ENCODE assay signal across 1 cellular context in the genomic region with DNA sequence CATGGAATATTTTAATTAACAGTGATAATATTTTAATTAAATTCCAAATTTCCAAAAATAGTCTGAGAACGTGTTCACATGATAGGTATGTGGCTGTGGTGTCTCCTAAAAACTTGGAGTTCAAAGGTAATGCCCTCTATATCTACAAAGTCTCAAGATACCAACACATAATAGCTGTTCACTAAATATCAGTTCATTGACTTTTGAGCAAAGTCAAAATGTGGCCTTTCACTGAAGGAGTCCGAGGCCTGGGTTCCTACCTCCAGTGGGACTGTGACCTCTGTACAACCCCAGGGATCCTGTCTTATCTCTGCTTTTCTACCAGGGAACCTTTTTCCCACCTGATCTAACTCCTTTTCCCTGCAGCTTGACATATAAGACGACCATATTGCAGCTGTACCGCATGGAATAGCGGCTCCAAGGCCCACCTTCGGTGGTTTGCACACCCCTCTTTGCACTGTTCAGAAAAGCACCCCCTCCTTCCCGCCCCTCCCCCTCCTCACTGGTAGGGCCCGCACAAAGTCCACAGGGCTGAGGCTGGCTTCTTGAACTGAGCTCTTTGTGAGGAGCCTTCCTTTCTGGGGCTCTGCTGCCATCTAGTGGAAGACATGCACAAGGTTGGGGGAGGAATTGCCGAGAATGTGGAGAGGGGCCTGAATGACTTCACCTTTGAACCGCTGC.
TF ChIP-seq lines count a peak whose summit lies in the region.

No MANE protein-coding gene starts in this region.

TF ChIP-seq in HEK293, 187 proteins besides CTCF, POLR2A, EP300 and RAD21 (continued from another document and continues in another):
- TF ChIP-seq, protein P1, sequence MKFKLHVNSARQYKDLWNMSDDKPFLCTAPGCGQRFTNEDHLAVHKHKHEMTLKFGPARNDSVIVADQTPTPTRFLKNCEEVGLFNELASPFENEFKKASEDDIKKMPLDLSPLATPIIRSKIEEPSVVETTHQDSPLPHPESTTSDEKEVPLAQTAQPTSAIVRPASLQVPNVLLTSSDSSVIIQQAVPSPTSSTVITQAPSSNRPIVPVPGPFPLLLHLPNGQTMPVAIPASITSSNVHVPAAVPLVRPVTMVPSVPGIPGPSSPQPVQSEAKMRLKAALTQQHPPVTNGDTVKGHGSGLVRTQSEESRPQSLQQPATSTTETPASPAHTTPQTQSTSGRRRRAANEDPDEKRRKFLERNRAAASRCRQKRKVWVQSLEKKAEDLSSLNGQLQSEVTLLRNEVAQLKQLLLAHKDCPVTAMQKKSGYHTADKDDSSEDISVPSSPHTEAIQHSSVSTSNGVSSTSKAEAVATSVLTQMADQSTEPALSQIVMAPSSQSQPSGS (tag by site-specific recombination; IDR thresholded peaks at IDR 0.05; ENCODE audit: low read depth) = peak; percentile 75; the same call in 1 of the 2 replicates
- TF ChIP-seq ZNF792 (tag by site-specific recombination; IDR thresholded peaks at IDR 0.05) (no peak), ZNF76 (tag by site-specific recombination; IDR thresholded peaks at IDR 0.05; ENCODE audit: borderline replicate concordance, low read depth) (0 out of 2 replicates have a peak, but pooled peaks have one; percentile 31), ZSCAN23 (tag by site-specific recombination; IDR thresholded peaks at IDR 0.05) (no peak), ZFP37 (tag by site-specific recombination; IDR thresholded peaks at IDR 0.05) (0 out of 2 replicates have a peak, but pooled peaks have one; percentile 67), YY2 (tag by site-specific recombination; IDR thresholded peaks at IDR 0.05) (no peak), ZNF48 (tag by site-specific recombination; IDR thresholded peaks at IDR 0.05) (no peak), ZFP3 (tag by site-specific recombination; IDR thresholded peaks at IDR 0.05; ENCODE audit: low read depth) (no peak), ZNF677 (tag by site-specific recombination; IDR thresholded peaks at IDR 0.05) (no peak), KLF10 (tag by site-specific recombination; IDR thresholded peaks at IDR 0.05) (peak; percentile 79), ZNF121 (tag by site-specific recombination; IDR thresholded peaks at IDR 0.05) (peak; percentile 96), ZNF664 (tag by site-specific recombination; IDR thresholded peaks at IDR 0.05) (peak; percentile 94; the same call in 1 of the 2 replicates), ZNF776 (tag by site-specific recombination; IDR thresholded peaks at IDR 0.05; ENCODE audit: borderline replicate concordance) (no peak), ZNF366 (tag by site-specific recombination; conservative IDR thresholded peaks at IDR 0.05) (0 out of 2 replicates have a peak, but pooled peaks have one; percentile 61), ZNF621 (tag by site-specific recombination; IDR thresholded peaks at IDR 0.05) (no peak), SALL2 (tag by site-specific recombination; IDR thresholded peaks at IDR 0.05; ENCODE audit: borderline replicate concordance) (no peak), ZNF571 (tag by site-specific recombination; IDR thresholded peaks at IDR 0.05) (no peak), ZNF184 (tag by site-specific recombination; IDR thresholded peaks at IDR 0.05) (peak; percentile 76), ZBTB48 (tag by site-specific recombination; IDR thresholded peaks at IDR 0.05) (peak; percentile 84), ZNF311 (tag by site-specific recombination; IDR thresholded peaks at IDR 0.05; ENCODE audit: borderline replicate concordance) (no peak), OVOL3 (tag by site-specific recombination; IDR thresholded peaks at IDR 0.05) (no peak), FEZF1 (tag by site-specific recombination; IDR thresholded peaks at IDR 0.05) (no peak), EGR2 (tag by site-specific recombination; IDR thresholded peaks at IDR 0.05; ENCODE audit: low read depth) (0 out of 2 replicates have a peak, but pooled peaks have one; percentile 14), ZBTB8A (tag by site-specific recombination; IDR thresholded peaks at IDR 0.05) (peak; percentile 65), ZNF169 (tag by site-specific recombination; IDR thresholded peaks at IDR 0.05) (no peak), TRIM28 (IDR thresholded peaks at IDR 0.05; ENCODE audit: borderline replicate concordance, low read length) (no peak), ZNF341 (tag by site-specific recombination; IDR thresholded peaks at IDR 0.05; ENCODE audit: low read depth) (peak; percentile 22; the same call in 1 of the 2 replicates), KLF8 (tag by site-specific recombination; IDR thresholded peaks at IDR 0.05) (peak; percentile 83), ZBTB17 (tag by site-specific recombination; IDR thresholded peaks at IDR 0.05) (peak; percentile 83), SP7 (tag by site-specific recombination; IDR thresholded peaks at IDR 0.05) (peak; percentile 79), SP3 (tag by site-specific recombination; IDR thresholded peaks at IDR 0.05) (0 out of 2 replicates have a peak, but pooled peaks have one; percentile 23), ZNF629 (tag by site-specific recombination; IDR thresholded peaks at IDR 0.05) (peak; percentile 76), HOXD13 (CRISPR knock-in tag; IDR thresholded peaks at IDR 0.05; ENCODE audit: borderline replicate concordance) (no peak), ZNF701 (tag by site-specific recombination; IDR thresholded peaks at IDR 0.05) (no peak), ZNF211 (tag by site-specific recombination; IDR thresholded peaks at IDR 0.05; ENCODE audit: low read depth) (no peak)
- TF ChIP-seq, protein P2, sequence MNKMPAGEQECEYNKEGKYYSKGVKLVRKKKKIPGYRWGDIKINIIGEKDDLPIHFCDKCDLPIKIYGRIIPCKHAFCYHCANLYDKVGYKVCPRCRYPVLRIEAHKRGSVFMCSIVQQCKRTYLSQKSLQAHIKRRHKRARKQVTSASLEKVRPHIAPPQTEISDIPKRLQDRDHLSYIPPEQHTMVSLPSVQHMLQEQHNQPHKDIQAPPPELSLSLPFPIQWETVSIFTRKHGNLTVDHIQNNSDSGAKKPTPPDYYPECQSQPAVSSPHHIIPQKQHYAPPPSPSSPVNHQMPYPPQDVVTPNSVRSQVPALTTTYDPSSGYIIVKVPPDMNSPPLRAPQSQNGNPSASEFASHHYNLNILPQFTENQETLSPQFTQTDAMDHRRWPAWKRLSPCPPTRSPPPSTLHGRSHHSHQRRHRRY (tag by site-specific recombination; IDR thresholded peaks at IDR 0.05) = no peak
- TF ChIP-seq, protein P3, sequence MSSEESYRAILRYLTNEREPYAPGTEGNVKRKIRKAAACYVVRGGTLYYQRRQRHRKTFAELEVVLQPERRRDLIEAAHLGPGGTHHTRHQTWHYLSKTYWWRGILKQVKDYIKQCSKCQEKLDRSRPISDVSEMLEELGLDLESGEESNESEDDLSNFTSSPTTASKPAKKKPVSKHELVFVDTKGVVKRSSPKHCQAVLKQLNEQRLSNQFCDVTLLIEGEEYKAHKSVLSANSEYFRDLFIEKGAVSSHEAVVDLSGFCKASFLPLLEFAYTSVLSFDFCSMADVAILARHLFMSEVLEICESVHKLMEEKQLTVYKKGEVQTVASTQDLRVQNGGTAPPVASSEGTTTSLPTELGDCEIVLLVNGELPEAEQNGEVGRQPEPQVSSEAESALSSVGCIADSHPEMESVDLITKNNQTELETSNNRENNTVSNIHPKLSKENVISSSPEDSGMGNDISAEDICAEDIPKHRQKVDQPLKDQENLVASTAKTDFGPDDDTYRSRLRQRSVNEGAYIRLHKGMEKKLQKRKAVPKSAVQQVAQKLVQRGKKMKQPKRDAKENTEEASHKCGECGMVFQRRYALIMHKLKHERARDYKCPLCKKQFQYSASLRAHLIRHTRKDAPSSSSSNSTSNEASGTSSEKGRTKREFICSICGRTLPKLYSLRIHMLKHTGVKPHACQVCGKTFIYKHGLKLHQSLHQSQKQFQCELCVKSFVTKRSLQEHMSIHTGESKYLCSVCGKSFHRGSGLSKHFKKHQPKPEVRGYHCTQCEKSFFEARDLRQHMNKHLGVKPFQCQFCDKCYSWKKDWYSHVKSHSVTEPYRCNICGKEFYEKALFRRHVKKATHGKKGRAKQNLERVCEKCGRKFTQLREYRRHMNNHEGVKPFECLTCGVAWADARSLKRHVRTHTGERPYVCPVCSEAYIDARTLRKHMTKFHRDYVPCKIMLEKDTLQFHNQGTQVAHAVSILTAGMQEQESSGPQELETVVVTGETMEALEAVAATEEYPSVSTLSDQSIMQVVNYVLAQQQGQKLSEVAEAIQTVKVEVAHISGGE (tag by site-specific recombination; conservative IDR thresholded peaks at IDR 0.05; ENCODE audit: low read depth) = peak; percentile 28
- TF ChIP-seq, protein P4, sequence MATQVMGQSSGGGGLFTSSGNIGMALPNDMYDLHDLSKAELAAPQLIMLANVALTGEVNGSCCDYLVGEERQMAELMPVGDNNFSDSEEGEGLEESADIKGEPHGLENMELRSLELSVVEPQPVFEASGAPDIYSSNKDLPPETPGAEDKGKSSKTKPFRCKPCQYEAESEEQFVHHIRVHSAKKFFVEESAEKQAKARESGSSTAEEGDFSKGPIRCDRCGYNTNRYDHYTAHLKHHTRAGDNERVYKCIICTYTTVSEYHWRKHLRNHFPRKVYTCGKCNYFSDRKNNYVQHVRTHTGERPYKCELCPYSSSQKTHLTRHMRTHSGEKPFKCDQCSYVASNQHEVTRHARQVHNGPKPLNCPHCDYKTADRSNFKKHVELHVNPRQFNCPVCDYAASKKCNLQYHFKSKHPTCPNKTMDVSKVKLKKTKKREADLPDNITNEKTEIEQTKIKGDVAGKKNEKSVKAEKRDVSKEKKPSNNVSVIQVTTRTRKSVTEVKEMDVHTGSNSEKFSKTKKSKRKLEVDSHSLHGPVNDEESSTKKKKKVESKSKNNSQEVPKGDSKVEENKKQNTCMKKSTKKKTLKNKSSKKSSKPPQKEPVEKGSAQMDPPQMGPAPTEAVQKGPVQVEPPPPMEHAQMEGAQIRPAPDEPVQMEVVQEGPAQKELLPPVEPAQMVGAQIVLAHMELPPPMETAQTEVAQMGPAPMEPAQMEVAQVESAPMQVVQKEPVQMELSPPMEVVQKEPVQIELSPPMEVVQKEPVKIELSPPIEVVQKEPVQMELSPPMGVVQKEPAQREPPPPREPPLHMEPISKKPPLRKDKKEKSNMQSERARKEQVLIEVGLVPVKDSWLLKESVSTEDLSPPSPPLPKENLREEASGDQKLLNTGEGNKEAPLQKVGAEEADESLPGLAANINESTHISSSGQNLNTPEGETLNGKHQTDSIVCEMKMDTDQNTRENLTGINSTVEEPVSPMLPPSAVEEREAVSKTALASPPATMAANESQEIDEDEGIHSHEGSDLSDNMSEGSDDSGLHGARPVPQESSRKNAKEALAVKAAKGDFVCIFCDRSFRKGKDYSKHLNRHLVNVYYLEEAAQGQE (tag by site-specific recombination; IDR thresholded peaks at IDR 0.05) = no peak
- TF ChIP-seq, protein P5, sequence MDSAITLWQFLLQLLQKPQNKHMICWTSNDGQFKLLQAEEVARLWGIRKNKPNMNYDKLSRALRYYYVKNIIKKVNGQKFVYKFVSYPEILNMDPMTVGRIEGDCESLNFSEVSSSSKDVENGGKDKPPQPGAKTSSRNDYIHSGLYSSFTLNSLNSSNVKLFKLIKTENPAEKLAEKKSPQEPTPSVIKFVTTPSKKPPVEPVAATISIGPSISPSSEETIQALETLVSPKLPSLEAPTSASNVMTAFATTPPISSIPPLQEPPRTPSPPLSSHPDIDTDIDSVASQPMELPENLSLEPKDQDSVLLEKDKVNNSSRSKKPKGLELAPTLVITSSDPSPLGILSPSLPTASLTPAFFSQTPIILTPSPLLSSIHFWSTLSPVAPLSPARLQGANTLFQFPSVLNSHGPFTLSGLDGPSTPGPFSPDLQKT (IDR thresholded peaks at IDR 0.05; ENCODE audit: borderline replicate concordance, low read depth, low read length) = no peak
- TF ChIP-seq, protein P6, sequence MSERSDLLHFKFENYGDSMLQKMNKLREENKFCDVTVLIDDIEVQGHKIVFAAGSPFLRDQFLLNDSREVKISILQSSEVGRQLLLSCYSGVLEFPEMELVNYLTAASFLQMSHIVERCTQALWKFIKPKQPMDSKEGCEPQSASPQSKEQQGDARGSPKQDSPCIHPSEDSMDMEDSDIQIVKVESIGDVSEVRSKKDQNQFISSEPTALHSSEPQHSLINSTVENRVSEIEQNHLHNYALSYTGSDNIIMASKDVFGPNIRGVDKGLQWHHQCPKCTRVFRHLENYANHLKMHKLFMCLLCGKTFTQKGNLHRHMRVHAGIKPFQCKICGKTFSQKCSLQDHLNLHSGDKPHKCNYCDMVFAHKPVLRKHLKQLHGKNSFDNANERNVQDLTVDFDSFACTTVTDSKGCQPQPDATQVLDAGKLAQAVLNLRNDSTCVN (tag by site-specific recombination; optimal IDR thresholded peaks at IDR 0.05) = peak; percentile 13
- TF ChIP-seq, protein P7, sequence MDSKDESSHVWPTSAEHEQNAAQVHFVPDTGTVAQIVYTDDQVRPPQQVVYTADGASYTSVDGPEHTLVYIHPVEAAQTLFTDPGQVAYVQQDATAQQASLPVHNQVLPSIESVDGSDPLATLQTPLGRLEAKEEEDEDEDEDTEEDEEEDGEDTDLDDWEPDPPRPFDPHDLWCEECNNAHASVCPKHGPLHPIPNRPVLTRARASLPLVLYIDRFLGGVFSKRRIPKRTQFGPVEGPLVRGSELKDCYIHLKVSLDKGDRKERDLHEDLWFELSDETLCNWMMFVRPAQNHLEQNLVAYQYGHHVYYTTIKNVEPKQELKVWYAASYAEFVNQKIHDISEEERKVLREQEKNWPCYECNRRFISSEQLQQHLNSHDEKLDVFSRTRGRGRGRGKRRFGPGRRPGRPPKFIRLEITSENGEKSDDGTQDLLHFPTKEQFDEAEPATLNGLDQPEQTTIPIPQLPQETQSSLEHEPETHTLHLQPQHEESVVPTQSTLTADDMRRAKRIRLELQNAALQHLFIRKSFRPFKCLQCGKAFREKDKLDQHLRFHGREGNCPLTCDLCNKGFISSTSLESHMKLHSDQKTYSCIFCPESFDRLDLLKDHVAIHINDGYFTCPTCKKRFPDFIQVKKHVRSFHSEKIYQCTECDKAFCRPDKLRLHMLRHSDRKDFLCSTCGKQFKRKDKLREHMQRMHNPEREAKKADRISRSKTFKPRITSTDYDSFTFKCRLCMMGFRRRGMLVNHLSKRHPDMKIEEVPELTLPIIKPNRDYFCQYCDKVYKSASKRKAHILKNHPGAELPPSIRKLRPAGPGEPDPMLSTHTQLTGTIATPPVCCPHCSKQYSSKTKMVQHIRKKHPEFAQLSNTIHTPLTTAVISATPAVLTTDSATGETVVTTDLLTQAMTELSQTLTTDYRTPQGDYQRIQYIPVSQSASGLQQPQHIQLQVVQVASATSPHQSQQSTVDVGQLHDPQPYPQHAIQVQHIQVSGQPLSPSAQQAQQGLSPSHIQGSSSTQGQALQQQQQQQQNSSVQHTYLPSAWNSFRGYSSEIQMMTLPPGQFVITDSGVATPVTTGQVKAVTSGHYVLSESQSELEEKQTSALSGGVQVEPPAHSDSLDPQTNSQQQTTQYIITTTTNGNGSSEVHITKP (tag by site-specific recombination; IDR thresholded peaks at IDR 0.05) = peak; percentile 74
- TF ChIP-seq, protein P8, sequence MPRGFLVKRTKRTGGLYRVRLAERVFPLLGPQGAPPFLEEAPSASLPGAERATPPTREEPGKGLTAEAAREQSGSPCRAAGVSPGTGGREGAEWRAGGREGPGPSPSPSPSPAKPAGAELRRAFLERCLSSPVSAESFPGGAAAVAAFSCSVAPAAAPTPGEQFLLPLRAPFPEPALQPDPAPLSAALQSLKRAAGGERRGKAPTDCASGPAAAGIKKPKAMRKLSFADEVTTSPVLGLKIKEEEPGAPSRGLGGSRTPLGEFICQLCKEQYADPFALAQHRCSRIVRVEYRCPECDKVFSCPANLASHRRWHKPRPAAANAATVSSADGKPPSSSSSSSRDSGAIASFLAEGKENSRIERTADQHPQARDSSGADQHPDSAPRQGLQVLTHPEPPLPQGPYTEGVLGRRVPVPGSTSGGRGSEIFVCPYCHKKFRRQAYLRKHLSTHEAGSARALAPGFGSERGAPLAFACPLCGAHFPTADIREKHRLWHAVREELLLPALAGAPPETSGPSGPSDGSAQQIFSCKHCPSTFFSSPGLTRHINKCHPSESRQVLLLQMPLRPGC (tag by site-specific recombination; IDR thresholded peaks at IDR 0.05) = no peak
